In the genomic region with DNA sequence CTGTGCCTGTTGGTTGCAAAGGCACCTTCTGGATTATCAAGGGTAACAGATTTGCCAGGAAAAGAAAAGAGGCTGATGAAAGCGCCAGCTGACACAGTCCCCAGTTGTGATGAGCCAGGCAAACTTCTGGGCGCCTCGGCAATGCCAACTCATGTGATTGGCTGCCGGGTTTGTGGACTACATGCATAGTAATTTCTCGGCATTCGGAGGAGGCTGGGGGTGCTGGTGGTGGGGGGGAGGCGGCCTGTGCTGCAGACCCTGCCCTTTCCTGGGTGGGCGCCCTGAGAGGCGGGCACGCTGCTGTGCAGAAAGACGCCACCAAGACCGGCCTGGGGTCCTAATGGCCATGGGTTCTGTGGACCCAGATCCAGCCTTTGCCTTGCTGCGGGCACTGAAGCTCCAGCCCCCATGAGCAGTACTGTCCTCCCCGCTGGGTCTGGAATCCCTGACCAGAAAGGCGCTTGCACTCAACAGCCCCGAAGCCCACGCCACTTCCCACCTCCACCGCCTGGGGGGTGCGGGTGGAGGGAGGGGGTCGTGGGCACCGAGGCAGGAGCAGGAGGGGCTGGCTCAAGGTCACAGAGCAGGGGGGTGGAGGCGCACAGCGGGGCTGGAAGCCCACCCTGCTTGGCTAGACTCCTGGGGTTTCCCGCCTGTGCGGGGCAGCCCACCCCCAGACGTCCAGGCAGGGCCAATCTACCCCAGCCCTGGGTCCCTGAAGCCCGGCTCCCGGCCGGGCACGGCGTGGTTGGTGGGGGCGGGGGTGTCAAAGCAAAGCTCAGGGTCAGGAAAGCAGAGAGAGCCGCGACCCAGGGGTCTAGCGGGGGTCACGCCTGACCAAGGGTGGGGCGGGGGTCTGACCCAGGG, we compare ENCODE assay signal across 9 cellular contexts. TPM values are rescaled to one million over a fixed set of nuclear protein-coding genes. Genes with fewer than 3 reads are reported as not detected.
DNase-seq lines count a peak whose midpoint lies in the region; ATAC-seq and TF ChIP-seq lines count a peak whose summit lies in the region.
"Had no signal": no experiment of that assay in that cellular context is flagged by ENCODE, and none has a peak within 500 bp of the region (broad histone marks: within the 10 kb centered on the region; RNA-seq: fewer than 3 reads in every experiment).

No MANE protein-coding gene starts in this region.

- H3K9me3 ChIP-seq in H9 (ENCODE audit: control insufficient read depth, low read depth, low read length) (peaks cover 5% of the 10 kb centered on the region), mesenchymal stem cell (ENCODE audit: control insufficient read depth, low read length) (peaks cover 5% of the 10 kb centered on the region), aorta (ENCODE audit: control insufficient read depth, low read length) (peaks cover 4% of the 10 kb centered on the region)

- H4K20me1 ChIP-seq in H9 (ENCODE audit: control insufficient read depth, insufficient read depth, insufficient read length) = no peaks in the 10 kb centered on the region

- H3K4ac ChIP-seq in H9 (ENCODE audit: low read depth, low read length) (no peak overlapping the region), mesenchymal stem cell (ENCODE audit: low read depth in 1 of 2, low read length in 2 of 2) (no peak overlapping the region)

- H3K27me3 Mint-ChIP-seq in H9 (ENCODE audit: low read depth) (peaks cover 34% of the 10 kb centered on the region), chondrocyte (ENCODE audit: low read depth) (no peaks in the 10 kb centered on the region)

- no peak overlapping the region for H3T11ph ChIP-seq in H9 (ENCODE audit: low read length)

- H3K4me3 ChIP-seq in mesenchymal stem cell (ENCODE audit: insufficient read depth in 1 of 2, low read depth in 1 of 2, low read length in 2 of 2) (peak overlapping the region in 1 of 2 experiments; percentile 78), aorta (ENCODE audit: low read length in 2 of 2) (no peak overlapping the region)

- no peak overlapping the region for H2AFZ ChIP-seq in H9 (ENCODE audit: low read length)
- H2AFZ ChIP-seq in mesenchymal stem cell (ENCODE audit: low read depth, low read length) = no peak overlapping the region

- H3K4me2 ChIP-seq in H9 (ENCODE audit: insufficient read depth, insufficient read length, low read length) = peak overlapping the region; percentile 41
- no peak overlapping the region for H3K4me2 ChIP-seq in mesenchymal stem cell (ENCODE audit: low read length, poor library complexity, severe bottlenecking)

- H3K14ac ChIP-seq in H9 (ENCODE audit: insufficient read depth, low read length) (peak overlapping the region; percentile 63; the same call in 1 of the 2 replicates), mesenchymal stem cell (ENCODE audit: low read length in 2 of 2) (peak overlapping the region in 1 of 2 experiments; percentile 30)

- no peak for ATAC-seq in aorta (ENCODE audit: low FRiP score)

- no peak overlapping the region for H4K5ac ChIP-seq in H9 (ENCODE audit: insufficient read length, low read depth, low read length)

- H3K9ac ChIP-seq in H9 (ENCODE audit: extremely low read depth, insufficient read length, low read length) (no peak overlapping the region), mesenchymal stem cell (ENCODE audit: low read length) (peak overlapping the region; percentile 73)

- no peak overlapping the region for H2BK120ac ChIP-seq in H9 (ENCODE audit: low read depth, low read length, poor library complexity, severe bottlenecking)
- peak overlapping the region; percentile 21 for H2BK120ac ChIP-seq in mesenchymal stem cell (ENCODE audit: low read depth, low read length)

- no peaks in the 10 kb centered on the region for H3K79me2 ChIP-seq in H9 (ENCODE audit: insufficient read depth, low read length)

- H2BK12ac ChIP-seq in H9 (ENCODE audit: insufficient read length, low read depth, low read length) (no peak overlapping the region), mesenchymal stem cell (ENCODE audit: low read length in 2 of 2) (no peak overlapping the region)

- peaks cover 6 to 14% of the 10 kb centered on the region in 2 experiments for H3K4me1 Mint-ChIP-seq in H9
- peaks cover 26% of the 10 kb centered on the region for H3K4me1 Mint-ChIP-seq in chondrocyte (ENCODE audit: low read depth)

- H3K27ac Mint-ChIP-seq in H9 = peak overlapping the region in 1 of 3 experiments; percentile 76; a peak in 3 of 7 replicates
- H3K27ac Mint-ChIP-seq in chondrocyte (ENCODE audit: unreplicated experiment) = no peak overlapping the region

- H3K79me1 ChIP-seq in H9 (ENCODE audit: insufficient read depth, low read depth, low read length, poor library complexity, severe bottlenecking) (no peaks in the 10 kb centered on the region), mesenchymal stem cell (replicated peaks; ENCODE audit: low read length, poor library complexity, severe bottlenecking) (no peaks in the 10 kb centered on the region)

- H3K4me1 ChIP-seq in H9 (ENCODE audit: insufficient read depth, low read length) (no peaks in the 10 kb centered on the region), mesenchymal stem cell (ENCODE audit: control insufficient read depth, insufficient read depth, low read depth, low read length) (peaks cover 34% of the 10 kb centered on the region), aorta (ENCODE audit: control insufficient read depth in 1 of 2, insufficient read depth in 2 of 2, low read length in 2 of 2) (no peaks in the 10 kb centered on the region)

- no CpG with 5 or more reads among the region's 37 CpGs for WGBS in H9 (ENCODE audit: extremely low coverage, insufficient read length, low lambda C conversion rate)
- WGBS in mesenchymal stem cell = 6% methylated on average over 30 of the region's 37 CpGs
- WGBS in aorta, 2 donors = 7% methylated on average over 32 to 37 of the region's 37 CpGs

- H3K27me3 ChIP-seq in H9 (ENCODE audit: insufficient read depth, low read length) = no peaks in the 10 kb centered on the region
- peaks cover 0 to 42% of the 10 kb centered on the region in 2 experiments for H3K27me3 ChIP-seq in mesenchymal stem cell (ENCODE audit: control insufficient read depth in 1 of 2, insufficient read depth in 1 of 2, low read length in 2 of 2)
- H3K27me3 ChIP-seq in aorta (ENCODE audit: control insufficient read depth in 1 of 2, insufficient read depth in 2 of 2, low read length in 1 of 2) = peaks cover 0 to 3% of the 10 kb centered on the region in 2 donors

- H4K91ac ChIP-seq in H9 (ENCODE audit: insufficient read length, low read depth, low read length) = no peak overlapping the region
- H4K91ac ChIP-seq in mesenchymal stem cell (ENCODE audit: low read length) = no peak overlapping the region

- no peak overlapping the region for H2BK20ac ChIP-seq in H9 (ENCODE audit: low read depth, low read length, poor library complexity, severe bottlenecking)

- H2AK5ac ChIP-seq in H9 (ENCODE audit: insufficient read length, low read length) = no peak overlapping the region
- H2AK5ac ChIP-seq in mesenchymal stem cell (ENCODE audit: low read length, severe bottlenecking) = no peak overlapping the region

- H3K4me3 Mint-ChIP-seq in H9 = peak overlapping the region; percentile 55 to 79
- H3K4me3 Mint-ChIP-seq in chondrocyte (ENCODE audit: unreplicated experiment) = peak overlapping the region; percentile 60

- H2BK15ac ChIP-seq in H9 (ENCODE audit: low read depth, low read length) (no peak overlapping the region), mesenchymal stem cell (ENCODE audit: low read depth, poor library complexity, severe bottlenecking) (no peak overlapping the region)

- peaks cover 8% of the 10 kb centered on the region in 2 experiments for H3K9me3 Mint-ChIP-seq in H9
- peaks cover 8% of the 10 kb centered on the region for H3K9me3 Mint-ChIP-seq in chondrocyte (ENCODE audit: low read depth)

- H2BK5ac ChIP-seq in H9 (ENCODE audit: insufficient read length, low read length) = no peak overlapping the region
- H2BK5ac ChIP-seq in mesenchymal stem cell (ENCODE audit: low read depth, low read length, poor library complexity, severe bottlenecking) = no peak overlapping the region

- H3K36me3 Mint-ChIP-seq in H9 (ENCODE audit: insufficient read depth in 1 of 3, low read depth in 3 of 3) (peaks cover 11 to 13% (median 11%) of the 10 kb centered on the region in 3 experiments), chondrocyte (ENCODE audit: low read depth) (peaks cover 9% of the 10 kb centered on the region)

- H3K23me2 ChIP-seq in H9 (ENCODE audit: insufficient read length, low read depth, low read length, poor library complexity, severe bottlenecking) = peaks cover 7% of the 10 kb centered on the region

- H3K36me3 ChIP-seq in mesenchymal stem cell (ENCODE audit: control insufficient read depth in 1 of 2, insufficient read depth in 2 of 2, low read depth in 1 of 2, low read length in 2 of 2) = peaks cover 0 to 19% of the 10 kb centered on the region in 2 experiments
- no peaks in the 10 kb centered on the region for H3K36me3 ChIP-seq in aorta (ENCODE audit: control insufficient read depth in 1 of 2, insufficient read depth in 2 of 2, low read length in 1 of 2)

- H3K27ac ChIP-seq in H9 (ENCODE audit: insufficient read length, low read depth, low read length) (no peak overlapping the region), mesenchymal stem cell (ENCODE audit: low read length, poor library complexity, severe bottlenecking) (no peak overlapping the region), aorta (ENCODE audit: low read depth in 1 of 2, low read length in 2 of 2) (no peak overlapping the region)

- H3K23ac ChIP-seq in H9 (ENCODE audit: insufficient read length, low read depth, low read length) = no peak overlapping the region
- peak overlapping the region in 1 of 2 experiments; percentile 9 for H3K23ac ChIP-seq in mesenchymal stem cell (ENCODE audit: low read length in 2 of 2)

- H3K56ac ChIP-seq in H9 (ENCODE audit: insufficient read length, low read depth, low read length) = no peak overlapping the region

- H4K8ac ChIP-seq in H9 (replicated peaks; ENCODE audit: insufficient read length, low read depth, low read length) (no peak overlapping the region), mesenchymal stem cell (ENCODE audit: low read length) (no peak overlapping the region)

- DNase-seq in A172 (ENCODE audit: low spot score) (peak; percentile 37), H9 (peak; percentile 63), chondrocyte (ENCODE audit: low spot score) (no peak), mesenchymal stem cell (peak; percentile 24), DMS53 (lab: John Stamatoyannopoulos, UW) (no peak), NCI-H524 treated with DMSO at 0.1 percent for 48 hours (lab: John Stamatoyannopoulos, UW) (no peak), NCI-H1417 (lab: John Stamatoyannopoulos, UW) (no peak), aorta (no peak)
- DNase-seq: NCI-H526 treated with DMSO at 0.1 percent for 48 hours had no signal

- H3K18ac ChIP-seq in H9 (ENCODE audit: insufficient read length, low read depth, low read length) = no peak overlapping the region
- H3K18ac ChIP-seq in mesenchymal stem cell (ENCODE audit: low read depth in 1 of 2, low read length in 2 of 2) = no peak overlapping the region

- intact Hi-C loops in aorta (cut with DNase I) = no loop called here

- TF ChIP-seq CTCF in H9 (conservative IDR thresholded peaks at IDR 0.05) = peak; percentile 38; the same call in 2 of the 3 replicates
- peak; percentile 37 for TF ChIP-seq CTCF in chondrocyte (IDR thresholded peaks at IDR 0.05)

RNA-seq across cellular contexts. Expression of gene DIRAS1, which starts 1.0 kb away (rescaled TPM):
- 14.9 and 18.3 TPM in 2 replicates for total RNA-seq in A172 (2014; rRNA removed; shearing (Covaris generic))
- total RNA-seq in H9 (2021) (7.8 and 9.7 TPM in 2 replicates), chondrocyte (14.1 to 20.9 TPM (median 20.2 TPM) in 3 replicates), aorta (1 to 10 TPM; 1.7 to 3.5 TPM)
- 1.3 TPM for polyA plus RNA-seq in mesenchymal stem cell (2013, experiment 1 of 2)
- polyA plus RNA-seq in mesenchymal stem cell (2013, experiment 2 of 2) = 0.95 TPM
- polyA plus RNA-seq in aorta = under 1 TPM in 1 of 2 donors, not detected in 1; 0.13 TPM

RNA-seq across cellular contexts. Expression of gene GNG7, which starts 17.6 kb away (rescaled TPM):
- 0.38 and 1.1 TPM in 2 replicates for total RNA-seq in A172 (2014; rRNA removed; shearing (Covaris generic))
- total RNA-seq in H9 (2021) = 7.4 and 7.7 TPM in 2 replicates
- 1.9 to 3.6 TPM (median 2.5 TPM) in 3 replicates for total RNA-seq in chondrocyte
- 0.72 TPM for polyA plus RNA-seq in mesenchymal stem cell (2013, experiment 1 of 2)
- polyA plus RNA-seq in mesenchymal stem cell (2013, experiment 2 of 2) = 0.58 TPM
- total RNA-seq in aorta = 1 to 10 TPM; 2.4 to 6.0 TPM
- polyA plus RNA-seq in aorta = 1 to 10 TPM in 1 of 2 donors, under 1 TPM in 1; 0.75 to 1.7 TPM

RNA-seq across cellular contexts. Expression of gene SLC39A3, which starts 19.7 kb away (rescaled TPM):
- 91.0 and 100 TPM in 2 replicates for total RNA-seq in A172 (2014; rRNA removed; shearing (Covaris generic))
- total RNA-seq in H9 (2021) (32.4 and 33.8 TPM in 2 replicates), chondrocyte (28.2 to 34.0 TPM (median 32.7 TPM) in 3 replicates), aorta (10 to 100 TPM; 13.6 to 14.1 TPM)
- polyA plus RNA-seq in mesenchymal stem cell (2013, experiment 1 of 2) = 26.4 TPM
- polyA plus RNA-seq in mesenchymal stem cell (2013, experiment 2 of 2) = 29.3 TPM
- polyA plus RNA-seq in aorta = 10 to 100 TPM in 1 of 2 donors, 1 to 10 TPM in 1; 6.0 to 19.6 TPM

Comparison
In these comparisons a context has a peak if more than half of its experiments do, and no peak if none do; other contexts are left out.
1. DNase-seq: peak in A172 (single experiment), H9 (single experiment) and mesenchymal stem cell (single experiment); none in chondrocyte (single experiment), DMS53 (single experiment), NCI-H524 treated with DMSO at 0.1 percent for 48 hours (single experiment), NCI-H1417 (0 of 3) and aorta (0 of 2).